9 cellular contexts compared by ENCODE assay signal in the genomic region with DNA sequence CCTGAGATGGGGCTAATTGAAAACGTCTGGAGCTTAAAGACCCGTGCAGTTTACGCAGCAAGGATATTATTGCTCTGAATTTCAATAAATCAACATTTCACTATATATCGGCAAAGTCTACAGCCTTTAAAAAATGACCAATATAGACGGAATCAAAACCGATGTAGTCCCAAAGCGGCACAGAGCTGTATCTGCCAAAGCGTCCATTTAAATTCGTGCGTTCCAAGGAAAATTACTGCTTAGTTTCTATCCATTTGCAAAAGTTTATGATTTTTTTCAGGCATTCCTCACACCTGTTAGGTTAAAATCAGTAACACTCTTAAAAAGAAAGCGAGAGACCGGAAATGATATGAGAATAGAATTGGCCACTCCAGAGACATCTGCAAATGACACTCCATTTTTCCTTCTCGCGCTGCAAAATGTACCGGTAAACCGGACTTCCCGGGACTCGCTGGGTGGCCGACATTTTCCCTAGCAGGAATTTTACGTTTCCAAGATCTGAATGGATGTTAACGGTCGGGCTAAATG. TPM values are rescaled to one million over a fixed set of nuclear protein-coding genes. Genes with fewer than 3 reads are reported as not detected.
DNase-seq lines count a peak whose midpoint lies in the region; ATAC-seq and TF ChIP-seq lines count a peak whose summit lies in the region.
"Had no signal": no experiment of that assay in that cellular context is flagged by ENCODE, and none has a peak within 500 bp of the region (broad histone marks: within the 10 kb centered on the region; RNA-seq: fewer than 3 reads in every experiment).

No MANE protein-coding gene starts in this region.

- peaks cover 15 to 36% of the 10 kb centered on the region in 2 donors for H3K4me1 ChIP-seq in adrenal gland (replicated peaks in 1 of 2)
- H3K4me1 ChIP-seq in stomach: peaks cover 30 to 40% (median 38%) of the 10 kb centered on the region in 4 donors

- in situ Hi-C loops in ACHN (cut with HindIII; ENCODE audit: low pct_ligation_motif_present, low pct_unique_long_range_greater_than_20kb, low sequenced_read_pairs): no loop called here

- peak overlapping the region; percentile 94 to 100 (median 99) for H3K27ac Mint-ChIP-seq in IgD-negative memory B cell
- peak overlapping the region; percentile 98 to 100 (median 99) for H3K27ac Mint-ChIP-seq in immature natural killer cell

- H3K4me3 ChIP-seq in adrenal gland (peak overlapping the region; percentile 13 to 93 (median 64)), stomach (peak overlapping the region; percentile 65 to 98 (median 80))

- no peaks in the 10 kb centered on the region for H3K27me3 ChIP-seq in adrenal gland
- no peaks in the 10 kb centered on the region for H3K27me3 ChIP-seq in stomach

- H3K27ac ChIP-seq in adrenal gland: peak overlapping the region; percentile 71 to 99 (median 96)
- H3K27ac ChIP-seq in stomach: peak overlapping the region; percentile 96 to 99 (median 98)

- H3K36me3 Mint-ChIP-seq in IgD-negative memory B cell: peaks cover 14% of the 10 kb centered on the region
- H3K36me3 Mint-ChIP-seq in immature natural killer cell: peaks cover 30 to 39% (median 38%) of the 10 kb centered on the region in 3 donors

- 1 to 3% (median 2%) methylated on average over 20 to 22 of the region's 22 CpGs for WGBS in adrenal gland, 4 donors
- WGBS in stomach, 5 donors: 2 to 7% (median 3%) methylated on average over 22 of the region's 22 CpGs

- H3K9me3 ChIP-seq in adrenal gland (replicated peaks in 1 of 3) (no peaks in the 10 kb centered on the region), stomach (no peaks in the 10 kb centered on the region)

- H3K27me3 Mint-ChIP-seq in IgD-negative memory B cell (no peaks in the 10 kb centered on the region), immature natural killer cell (ENCODE audit: low read depth in 3 of 3) (peaks cover 14 to 35% (median 24%) of the 10 kb centered on the region in 3 donors)

- H3K4me1 Mint-ChIP-seq in IgD-negative memory B cell (peaks cover 35 to 40% (median 39%) of the 10 kb centered on the region in 3 donors), immature natural killer cell (peaks cover 46 to 54% of the 10 kb centered on the region in 2 donors)

- peak overlapping the region; percentile 96 to 100 (median 98) for H3K4me3 Mint-ChIP-seq in IgD-negative memory B cell
- H3K4me3 Mint-ChIP-seq in immature natural killer cell: peak overlapping the region; percentile 97 to 100 (median 100)

- ATAC-seq in GM18868 (IDR thresholded peaks at IDR 0.05; ENCODE audit: unreplicated experiment): peak; percentile 12

- DNase-seq in ACHN (peak; percentile 54), adrenal gland (no peak), immature natural killer cell (no peak), stomach (no peak), H4 (ENCODE audit: low spot score) (no peak), HPDE6-E6E7 (ENCODE audit: extremely low spot score) (no peak)

- H3K36me3 ChIP-seq in adrenal gland (replicated peaks in 1 of 2) (peaks cover 0 to 35% of the 10 kb centered on the region in 2 donors), stomach (peaks cover 31 to 35% (median 34%) of the 10 kb centered on the region in 4 donors)

- H3K9me3 Mint-ChIP-seq in IgD-negative memory B cell (no peaks in the 10 kb centered on the region), immature natural killer cell (no peaks in the 10 kb centered on the region)

- TF ChIP-seq CTCF in adrenal gland (IDR thresholded peaks at IDR 0.05): no peak
- TF ChIP-seq CTCF in stomach (IDR thresholded peaks at IDR 0.05): no peak

- intact Hi-C loops in adrenal gland (cut with DNase I): no loop called here
- intact Hi-C loops in stomach (cut with DNase I; ENCODE audit: low total_unique reads): loop anchor here (10.0 kb wide), 1 partner anchor 208 kb away; a partner anchor contains a TSS

- TF ChIP-seq EP300 in stomach (IDR thresholded peaks at IDR 0.05): no peak

- no peak for TF ChIP-seq POLR2A in adrenal gland (IDR thresholded peaks at IDR 0.05)
- no peak for TF ChIP-seq POLR2A in stomach (IDR thresholded peaks at IDR 0.05)

RNA-seq across cellular contexts. Expression of a gene that starts 0.8 kb away (rescaled TPM):
- 220 TPM for polyA plus RNA-seq in IgD-negative memory B cell
- total RNA-seq in adrenal gland: 100 to 1,000 TPM; 221 to 774 (median 444) TPM
- polyA plus RNA-seq in adrenal gland: 100 to 1,000 TPM; 506 to 547 (median 520) TPM
- polyA plus RNA-seq in immature natural killer cell: 100 to 1,000 TPM; 132 to 151 (median 140) TPM
- total RNA-seq in stomach: 1,000 to 10,000 TPM in 1 of 5 donors, 100 to 1,000 TPM in 4; 165 to 1,058 (median 464) TPM
- polyA plus RNA-seq in stomach: 100 to 1,000 TPM; 313 to 569 (median 319) TPM
- 416 and 440 TPM in 2 replicates for total RNA-seq in H4 (2014; rRNA removed; shearing (Covaris generic))

RNA-seq across cellular contexts. Expression of a gene that starts 23.7 kb away (rescaled TPM):
- polyA plus RNA-seq in IgD-negative memory B cell (25.0 TPM), adrenal gland (10 to 100 TPM in 2 of 3 donors, 1 to 10 TPM in 1; 9.0 to 13.1 (median 12.1) TPM), immature natural killer cell (10 to 100 TPM; 17.7 to 19.5 (median 18.1) TPM), stomach (10 to 100 TPM; 13.1 to 25.2 (median 21.2) TPM)
- total RNA-seq in adrenal gland (10 to 100 TPM in 2 of 8 donors, 1 to 10 TPM in 6; 5.3 to 12.1 (median 8.6) TPM), stomach (100 to 1,000 TPM in 1 of 5 donors, 10 to 100 TPM in 2, 1 to 10 TPM in 1, not detected in 1; 3.2 to 121 (median 28.4) TPM)
- 131 and 150 TPM in 2 replicates for total RNA-seq in H4 (2014; rRNA removed; shearing (Covaris generic))

RNA-seq across cellular contexts. Expression of a gene that starts 59.9 kb away (rescaled TPM):
- polyA plus RNA-seq in IgD-negative memory B cell (not detected), adrenal gland (10 to 100 TPM in 1 of 3 donors, under 1 TPM in 2; 0.71 to 18.0 (median 0.97) TPM), immature natural killer cell (not detected), stomach (1 to 10 TPM in 1 of 3 donors, under 1 TPM in 2; 0.13 to 1.4 (median 0.25) TPM)
- total RNA-seq in adrenal gland (10 to 100 TPM in 1 of 8 donors, 1 to 10 TPM in 5, under 1 TPM in 2; 0.18 to 10.4 (median 2.5) TPM), stomach (10 to 100 TPM in 1 of 5 donors, 1 to 10 TPM in 2, under 1 TPM in 1, not detected in 1; under 0.01 to 11.1 (median 6.5) TPM)
- not detected in 2 replicates for total RNA-seq in H4 (2014; rRNA removed; shearing (Covaris generic))
- total RNA-seq: lung microvascular endothelial cell had no signal
